ENCODE assay signal across 1 cellular context in genomic region chr9:135887585-135888050, GRCh38.
A peak's percentile ranks its signal among the peaks of the same experiment; 100 is the strongest.
TF ChIP-seq lines count a peak whose summit lies in the region.

No MANE protein-coding gene starts in this region.

TF ChIP-seq in HEK293, 187 proteins besides CTCF, POLR2A, EP300 and RAD21 (continued from another document):
- TF ChIP-seq ZNF10 (tag by site-specific recombination; IDR thresholded peaks at IDR 0.05) = peak; percentile 88
